Comparison of ENCODE assay signal across 32 cellular contexts in genomic region chr5:93267736-93268135, GRCh38.
"Had no signal": no experiment of that assay in that cellular context is flagged by ENCODE, and none has a peak within 500 bp of the region (broad histone marks: within the 10 kb centered on the region; RNA-seq: fewer than 3 reads in every experiment).

No MANE protein-coding gene starts in this region.

- H3K27ac ChIP-seq: body of pancreas, cardiac muscle cell, epithelial cell of prostate, esophagus squamous epithelium, WERI-Rb-1 had no signal

- H3K27me3 ChIP-seq: body of pancreas, esophagus squamous epithelium had no signal

- H3K27ac Mint-ChIP-seq: activated B cell treated with CpG ODN at 0.5 μM for 24 hours; activated CD8-positive, alpha-beta T cell treated with anti-CD3 and anti-CD28 coated beads for 36 hours; activated naive CD8-positive, alpha-beta T cell; activated T-helper 17 cell treated with anti-CD3 and anti-CD28 coated beads, Interleukin-2, amount 50 U/mL, for 72 hours; T-helper 17 cell; T-helper 2 cell treated with Interferon-gamma antibody and Interleukin-4, amounts not matched to agents 5 μg/mL and 100 μg/mL, for 36 hours had no signal

- H3K4me1 Mint-ChIP-seq: activated B cell treated with CpG ODN at 0.5 μM for 24 hours; activated T-helper 17 cell treated with anti-CD3 and anti-CD28 coated beads, Interleukin-2, amount 50 U/mL, for 72 hours; central memory CD8-positive, alpha-beta T cell; T-helper 17 cell had no signal

- H3K4me3 Mint-ChIP-seq: activated B cell treated with CpG ODN at 0.5 μM for 24 hours; activated CD8-positive, alpha-beta T cell treated with anti-CD3 and anti-CD28 coated beads for 36 hours; activated naive CD8-positive, alpha-beta T cell; activated T-cell treated with anti-CD3 and anti-CD28 coated beads, Interleukin-2, amount 50 U/mL, for 4 hours; activated T-helper 17 cell treated with anti-CD3 and anti-CD28 coated beads, Interleukin-2, amount 50 U/mL, for 72 hours; central memory CD8-positive, alpha-beta T cell; T-helper 17 cell; T-helper 2 cell treated with Interferon-gamma antibody and Interleukin-4, amounts not matched to agents 5 μg/mL and 100 μg/mL, for 36 hours had no signal

- H3K36me3 Mint-ChIP-seq: activated naive CD8-positive, alpha-beta T cell had no signal

- H3K4me3 ChIP-seq: body of pancreas, cardiac muscle cell, esophagus squamous epithelium had no signal

- FAIRE-seq: colon, endometrium, endothelial cell of umbilical vein had no signal

- H3K36me3 ChIP-seq: cardiac muscle cell, esophagus squamous epithelium, WERI-Rb-1 had no signal

- H3K4me1 ChIP-seq: body of pancreas, esophagus squamous epithelium had no signal

- H3K9me3 ChIP-seq: body of pancreas, esophagus squamous epithelium had no signal

- ATAC-seq: activated CD4-positive, CD25-positive, alpha-beta regulatory T cell treated with anti-CD3 and anti-CD28 coated beads, Interleukin-2, amount 50 U/mL, for 24 hours; activated CD8-positive, alpha-beta T cell treated with anti-CD3 and anti-CD28 coated beads for 36 hours; activated T-cell treated with anti-CD3 and anti-CD28 coated beads, Interleukin-2, amount 50 U/mL, for 4 hours; activated T-helper 17 cell treated with anti-CD3 and anti-CD28 coated beads, Interleukin-2, amount 50 U/mL, for 72 hours; body of pancreas; T-helper 17 cell had no signal

- DNase-seq: activated B cell treated with CpG ODN at 0.5 μM for 24 hours; activated CD4-positive, alpha-beta T cell treated with anti-CD3 and anti-CD28 coated beads for 48 hours; activated CD4-positive, alpha-beta T cell treated with anti-CD3 and anti-CD28 coated beads, Interleukin-2, amount 50 U/mL, for 1 hour; activated CD4-positive, alpha-beta T cell treated with anti-CD3 and anti-CD28 coated beads, Interleukin-2, amount 50 U/mL, for 48 hours; activated CD8-positive, alpha-beta memory T cell treated with anti-CD3 and anti-CD28 coated beads for 24 hours; activated CD8-positive, alpha-beta T cell treated with anti-CD3 and anti-CD28 coated beads for 36 hours; activated effector memory CD4-positive, alpha-beta T cell treated with Interleukin-2 at 50 U/mL for 16 hours; activated gamma-delta T cell treated with Interleukin-2 at 50 U/mL for 16 hours; activated naive CD4-positive, alpha-beta T cell treated with anti-CD3 and anti-CD28 coated beads, Interleukin-2, amount 50 U/mL, for 16 hours; activated naive CD4-positive, alpha-beta T cell treated with Interleukin-2 at 50 U/mL for 16 hours; activated T-cell treated with anti-CD3 and anti-CD28 coated beads, Interleukin-2, amount 50 U/mL, for 4 hours; amniotic stem cell; anterior cingulate cortex; body of pancreas; effector CD8-positive, alpha-beta T cell; esophagus squamous epithelium; foreskin melanocyte; head of caudate nucleus; T-helper 1 cell; T-helper 17 cell; T1000; WERI-Rb-1 had no signal

- H3K9me3 Mint-ChIP-seq: activated B cell treated with CpG ODN at 0.5 μM for 24 hours had no signal
